ENCODE assay signal across 20 cellular contexts in the genomic region with DNA sequence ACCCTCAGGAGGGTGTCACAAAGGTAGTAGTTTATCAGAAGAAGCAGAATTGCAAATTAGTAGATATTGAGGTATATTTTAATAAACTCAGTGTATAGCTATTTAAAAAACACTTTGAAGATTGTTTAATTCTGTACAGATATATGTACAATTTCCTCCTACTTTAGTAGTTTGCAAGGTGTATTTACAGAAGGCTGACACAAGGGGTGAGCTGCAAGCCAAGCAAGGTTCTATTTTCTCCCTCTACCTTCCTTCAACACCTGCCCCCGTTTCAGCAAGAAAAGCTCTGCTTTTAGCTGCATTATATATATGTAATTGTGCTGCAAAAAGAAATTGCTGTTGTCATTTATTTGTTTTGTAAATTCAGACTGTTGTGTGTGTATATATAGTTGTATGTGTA.
DNase-seq lines count a peak whose midpoint lies in the region; ATAC-seq and TF ChIP-seq lines count a peak whose summit lies in the region.
"Had no signal": no experiment of that assay in that cellular context is flagged by ENCODE, and none has a peak within 500 bp of the region (broad histone marks: within the 10 kb centered on the region; RNA-seq: fewer than 3 reads in every experiment).

No MANE protein-coding gene starts in this region.

- ATAC-seq in HG03439 (IDR thresholded peaks at IDR 0.05; ENCODE audit: unreplicated experiment) = no peak
- ATAC-seq: GM12878 had no signal

- intact Hi-C loops in breast epithelium (cut with DNase I; ENCODE audit: low total_unique reads) = no loop called here

- no peak for TF ChIP-seq POLR2A in breast epithelium (IDR thresholded peaks at IDR 0.05)

- H3K9me3 ChIP-seq in Loucy (ENCODE audit: insufficient read depth, low read depth, low read length) (no peaks in the 10 kb centered on the region), neural progenitor cell (ENCODE audit: low read depth) (no peaks in the 10 kb centered on the region), osteoblast (ENCODE audit: low read depth, low read length) (no peaks in the 10 kb centered on the region), breast epithelium (no peaks in the 10 kb centered on the region)
- H3K9me3 ChIP-seq: BE2C had no signal

- no peak overlapping the region for H3K4me3 Mint-ChIP-seq in neural progenitor cell
- H3K4me3 Mint-ChIP-seq: CD4-positive, alpha-beta memory T cell; HFFc6 had no signal

- no peak overlapping the region for H3K27ac ChIP-seq in neural progenitor cell
- H3K27ac ChIP-seq in osteoblast (ENCODE audit: low read depth, low read length) = no peak overlapping the region
- H3K27ac ChIP-seq in breast epithelium = no peak overlapping the region
- H3K27ac ChIP-seq: 22Rv1, PC-9 had no signal

- no peak overlapping the region for H3K27ac Mint-ChIP-seq in neural progenitor cell
- H3K27ac Mint-ChIP-seq: CD4-positive, alpha-beta memory T cell; HFFc6 had no signal

- H3K36me3 Mint-ChIP-seq in neural progenitor cell = no peaks in the 10 kb centered on the region
- H3K36me3 Mint-ChIP-seq: CD4-positive, alpha-beta memory T cell had no signal

- H3K9me2 ChIP-seq in Loucy (replicated peaks; ENCODE audit: low read depth, low read length) = no peaks in the 10 kb centered on the region

- TF ChIP-seq CTCF in Loucy (conservative IDR thresholded peaks at IDR 0.05; ENCODE audit: low read length) (0 out of 2 replicates have a peak, but pooled peaks have one; percentile 27), epithelial cell of esophagus (IDR thresholded peaks at IDR 0.05; ENCODE audit: insufficient read depth, low read depth, low read length, missing control alignments) (peak; percentile 22), neural progenitor cell (IDR thresholded peaks at IDR 0.05) (peak; percentile 4), osteoblast (IDR thresholded peaks at IDR 0.05; ENCODE audit: extremely low read depth, low read depth, low read length) (no peak), breast epithelium (IDR thresholded peaks at IDR 0.05) (no peak)

- H3K4me2 ChIP-seq in Loucy (ENCODE audit: low read depth, low read length, poor library complexity, severe bottlenecking) = no peak overlapping the region
- H3K4me2 ChIP-seq in neural progenitor cell = no peak overlapping the region
- no peak overlapping the region for H3K4me2 ChIP-seq in osteoblast (ENCODE audit: insufficient read depth, low read length)
- H3K4me2 ChIP-seq: PC-9 had no signal

- H3K4me1 ChIP-seq in Loucy (ENCODE audit: insufficient read depth, low read length, poor library complexity, severe bottlenecking) (no peaks in the 10 kb centered on the region), neural progenitor cell (no peaks in the 10 kb centered on the region), osteoblast (ENCODE audit: insufficient read depth, low read length) (no peaks in the 10 kb centered on the region), breast epithelium (no peaks in the 10 kb centered on the region)
- H3K4me1 ChIP-seq: BE2C had no signal

- no peak overlapping the region for H2AFZ ChIP-seq in Loucy (ENCODE audit: low read length)
- no peak overlapping the region for H2AFZ ChIP-seq in neural progenitor cell (replicated peaks)
- no peak overlapping the region for H2AFZ ChIP-seq in osteoblast (ENCODE audit: low read length)
- H2AFZ ChIP-seq: PC-9 had no signal

- H3K27me3 Mint-ChIP-seq in neural progenitor cell (ENCODE audit: insufficient read depth, low read depth) = no peaks in the 10 kb centered on the region

- H3K9me3 Mint-ChIP-seq in neural progenitor cell = no peaks in the 10 kb centered on the region
- H3K9me3 Mint-ChIP-seq: CD4-positive, alpha-beta memory T cell; HFFc6 had no signal

- no peaks in the 10 kb centered on the region for H4K20me1 ChIP-seq in Loucy (ENCODE audit: insufficient read depth, low read length, poor library complexity, severe bottlenecking)
- no peaks in the 10 kb centered on the region for H4K20me1 ChIP-seq in neural progenitor cell (ENCODE audit: low read depth)
- H4K20me1 ChIP-seq in osteoblast (ENCODE audit: insufficient read depth, low read length) = no peaks in the 10 kb centered on the region

- H3K27me3 ChIP-seq in Loucy (ENCODE audit: insufficient read depth, low read length, poor library complexity, severe bottlenecking) = no peaks in the 10 kb centered on the region
- H3K27me3 ChIP-seq in neural progenitor cell = no peaks in the 10 kb centered on the region
- no peaks in the 10 kb centered on the region for H3K27me3 ChIP-seq in osteoblast (ENCODE audit: insufficient read depth, low read length)
- no peaks in the 10 kb centered on the region for H3K27me3 ChIP-seq in breast epithelium
- H3K27me3 ChIP-seq: BE2C had no signal

- no peaks in the 10 kb centered on the region for H3K36me3 ChIP-seq in Loucy (ENCODE audit: insufficient read depth, low read length)
- no peaks in the 10 kb centered on the region for H3K36me3 ChIP-seq in neural progenitor cell
- no peaks in the 10 kb centered on the region for H3K36me3 ChIP-seq in osteoblast (ENCODE audit: insufficient read depth, low read length)
- H3K36me3 ChIP-seq in breast epithelium = no peaks in the 10 kb centered on the region
- H3K36me3 ChIP-seq: BE2C had no signal

- H3F3A ChIP-seq in Loucy (ENCODE audit: low read depth) (no peaks in the 10 kb centered on the region), neural progenitor cell (ENCODE audit: low read depth) (no peaks in the 10 kb centered on the region)

- no peaks in the 10 kb centered on the region for H3K4me1 Mint-ChIP-seq in neural progenitor cell
- H3K4me1 Mint-ChIP-seq: CD4-positive, alpha-beta memory T cell had no signal

- peak; percentile 28 for DNase-seq in DMS53 (lab: John Stamatoyannopoulos, UW)
- no peak for DNase-seq in DMS53 treated with DMSO at 0.1 percent for 48 hours (lab: John Stamatoyannopoulos, UW; ENCODE audit: unreplicated experiment)
- DNase-seq in epithelial cell of esophagus (ENCODE audit: low read depth) = no peak
- no peak for DNase-seq in neural progenitor cell (ENCODE audit: low spot score)
- DNase-seq in osteoblast (ENCODE audit: insufficient read length, low spot score, missing footprints) = no peak
- no peak for DNase-seq in breast epithelium (ENCODE audit: low spot score in 2 of 2)
- DNase-seq: BE2C; CD4-positive, alpha-beta memory T cell; DMS79 treated with DMSO at 0.1 percent for 48 hours; HFFc6; IMR-90; Kasumi-1; NCI-H187; NCI-H446 treated with DMSO at 0.1 percent for 48 hours; NCI-H748 treated with DMSO at 0.1 percent for 48 hours had no signal

- H3K79me2 ChIP-seq in Loucy (ENCODE audit: insufficient read depth, low read length) (no peaks in the 10 kb centered on the region), neural progenitor cell (ENCODE audit: low read depth) (no peaks in the 10 kb centered on the region), osteoblast (ENCODE audit: insufficient read depth, low read length) (no peaks in the 10 kb centered on the region)

- no peak overlapping the region for H3K9ac ChIP-seq in Loucy (ENCODE audit: low read depth, low read length, poor library complexity, severe bottlenecking)
- no peak overlapping the region for H3K9ac ChIP-seq in neural progenitor cell

- H3K4me3 ChIP-seq in Loucy (ENCODE audit: low read length, poor library complexity, severe bottlenecking) = no peak overlapping the region
- H3K4me3 ChIP-seq in epithelial cell of esophagus (ENCODE audit: low read length) = no peak overlapping the region
- H3K4me3 ChIP-seq in neural progenitor cell = no peak overlapping the region
- no peak overlapping the region for H3K4me3 ChIP-seq in osteoblast (ENCODE audit: insufficient read depth, low read length)
- H3K4me3 ChIP-seq in breast epithelium = no peak overlapping the region
- H3K4me3 ChIP-seq: GM12878, PC-9 had no signal

Comparison
In these comparisons a context has a peak if more than half of its experiments do, and no peak if none do; other contexts are left out.
1. CTCF ChIP-seq: peak in Loucy (single experiment), epithelial cell of esophagus (single experiment) and neural progenitor cell (single experiment); none in osteoblast (single experiment) and breast epithelium (0 of 3).